In genomic region chr5:63794979-63795378, GRCh38 we compare ENCODE assay signal across 33 cellular contexts.
"Had no signal": no experiment of that assay in that cellular context is flagged by ENCODE, and none has a peak within 500 bp of the region (broad histone marks: within the 10 kb centered on the region; RNA-seq: fewer than 3 reads in every experiment).

No MANE protein-coding gene starts in this region.

- H3K36me3 ChIP-seq: adrenal gland, ascending aorta, brain microvascular endothelial cell, breast epithelium, cardiac muscle cell had no signal

- DNase-seq: activated effector memory CD4-positive, alpha-beta T cell treated with anti-CD3 and anti-CD28 coated beads, Interleukin-2, amount 50 U/mL, for 16 hours; activated effector memory CD4-positive, alpha-beta T cell treated with Interleukin-2 at 50 U/mL for 16 hours; activated gamma-delta T cell; activated gamma-delta T cell treated with Interleukin-2 at 50 U/mL for 16 hours; activated naive CD4-positive, alpha-beta T cell; activated naive CD4-positive, alpha-beta T cell treated with anti-CD3 and anti-CD28 coated beads for 36 hours; activated naive CD4-positive, alpha-beta T cell treated with anti-CD3 and anti-CD28 coated beads, Interleukin-2, amount 10 ng/mL, durations not matched to agents 7 days and 5 days; activated naive CD4-positive, alpha-beta T cell treated with anti-CD3 and anti-CD28 coated beads, Interleukin-2, amount 50 U/mL, for 16 hours; activated naive CD8-positive, alpha-beta T cell treated with anti-CD3 and anti-CD28 coated beads for 36 hours; activated naive CD8-positive, alpha-beta T cell treated with anti-CD3 and anti-CD28 coated beads, Interleukin-2, amount 10 ng/mL, durations not matched to agents 7 days and 5 days; activated naive CD8-positive, alpha-beta T cell treated with anti-CD3 and anti-CD28 coated beads, Interleukin-2, amount 50 U/mL, for 24 hours; activated T-cell treated with anti-CD3 and anti-CD28 coated beads, Interleukin-2, amount 50 U/mL, for 24 hours; activated T-cell treated with anti-CD3 and anti-CD28 coated beads, Interleukin-2, amount 50 U/mL, for 4 hours; activated T-cell treated with anti-CD3 and anti-CD28 coated beads, Interleukin-2, amount 50 U/mL, for 48 hours; activated T-cell treated with anti-CD3 and anti-CD28 coated beads, Interleukin-2, amount 50 U/mL, for 72 hours; adrenal gland; amniotic stem cell; amygdala; anterior cingulate cortex; aorta; body of pancreas; brain microvascular endothelial cell; caudate nucleus; central memory CD4-positive, alpha-beta T cell; cerebellar nuclear complex had no signal

- FAIRE-seq: astrocyte, bronchial epithelial cell, colon had no signal

- ATAC-seq: activated naive CD4-positive, alpha-beta T cell treated with anti-CD3 and anti-CD28 coated beads, Interleukin-2, amount 50 U/mL, for 72 hours; activated naive CD8-positive, alpha-beta T cell treated with anti-CD3 and anti-CD28 coated beads, Interleukin-2, amount 50 U/mL, for 24 hours; activated T-cell treated with anti-CD3 and anti-CD28 coated beads, Interleukin-2, amount 50 U/mL, for 4 hours; activated T-cell treated with anti-CD3 and anti-CD28 coated beads, Interleukin-2, amount 50 U/mL, for 72 hours; activated T-helper 17 cell treated with anti-CD3 and anti-CD28 coated beads, Interleukin-2, amount 50 U/mL, for 72 hours; body of pancreas had no signal

- H3K9me3 ChIP-seq: adrenal gland, ascending aorta had no signal

- H3K4me1 ChIP-seq: adrenal gland, ascending aorta, body of pancreas, breast epithelium had no signal

- H3K4me3 ChIP-seq: adrenal gland, ascending aorta, body of pancreas, breast epithelium, cardiac muscle cell had no signal

- H3K27ac ChIP-seq: adrenal gland, ascending aorta, body of pancreas, brain microvascular endothelial cell, breast epithelium, cardiac muscle cell had no signal

- H3K27me3 ChIP-seq: adrenal gland, ascending aorta, body of pancreas, brain microvascular endothelial cell, breast epithelium, cardiac muscle cell had no signal
